Comparison of ENCODE assay signal across 23 cellular contexts in genomic region chr4:123954220-123954619, GRCh38.
"Had no signal": no experiment of that assay in that cellular context is flagged by ENCODE, and none has a peak within 500 bp of the region (broad histone marks: within the 10 kb centered on the region; RNA-seq: fewer than 3 reads in every experiment).

No MANE protein-coding gene starts in this region.

- H3K4me2 ChIP-seq: SK-N-SH had no signal

- H3K4me3 Mint-ChIP-seq: activated CD4-positive, alpha-beta memory T cell treated with anti-CD3 and anti-CD28 coated beads, Interleukin-2, amount 10 ng/mL, durations not matched to agents 7 days and 5 days; activated CD4-positive, alpha-beta T cell treated with anti-CD3 and anti-CD28 coated beads for 36 hours; activated naive CD8-positive, alpha-beta T cell treated with anti-CD3 and anti-CD28 coated beads, Interleukin-2, amount 10 ng/mL, durations not matched to agents 7 days and 5 days; IgD-negative memory B cell had no signal

- H3K9me3 Mint-ChIP-seq: activated naive CD8-positive, alpha-beta T cell treated with anti-CD3 and anti-CD28 coated beads, Interleukin-2, amount 10 ng/mL, durations not matched to agents 7 days and 5 days had no signal

- H3K4me1 ChIP-seq: adrenal gland had no signal

- H3K27me3 ChIP-seq: adrenal gland had no signal

- H3K4me3 ChIP-seq: adrenal gland had no signal

- H3K9me3 ChIP-seq: adrenal gland, SK-N-SH had no signal

- H3K9ac ChIP-seq: SK-N-SH had no signal

- DNase-seq: activated CD4-positive, alpha-beta memory T cell treated with anti-CD3 and anti-CD28 coated beads, Interleukin-2, amount 10 ng/mL, durations not matched to agents 7 days and 5 days; activated CD4-positive, alpha-beta T cell treated with anti-CD3 and anti-CD28 coated beads for 36 hours; activated CD4-positive, alpha-beta T cell treated with anti-CD3 and anti-CD28 coated beads, Interleukin-2, amount 50 U/mL, for 1 hour; activated naive CD4-positive, alpha-beta T cell treated with anti-CD3 and anti-CD28 coated beads, Interleukin-2, amount 50 U/mL, for 16 hours; activated naive CD8-positive, alpha-beta T cell treated with anti-CD3 and anti-CD28 coated beads, Interleukin-2, amount 10 ng/mL, durations not matched to agents 7 days and 5 days; adrenal gland; anterior cingulate cortex; caudate nucleus; KG1; MV-4-11; NCI-H1092 treated with DMSO at 0.1 percent for 48 hours; NCI-H1436 treated with DMSO at 0.1 percent for 48 hours; NCI-H187 treated with DMSO at 0.1 percent for 48 hours; NCI-H2081 treated with DMSO at 0.1 percent for 48 hours; NCI-H2227 treated with DMSO at 0.1 percent for 48 hours; NCI-H526 treated with DMSO at 0.1 percent for 48 hours; NCI-H82; RPMI8226; SK-N-SH; T-helper 1 cell; WERI-Rb-1 had no signal

- H3K27ac Mint-ChIP-seq: activated CD4-positive, alpha-beta memory T cell treated with anti-CD3 and anti-CD28 coated beads, Interleukin-2, amount 10 ng/mL, durations not matched to agents 7 days and 5 days; activated CD4-positive, alpha-beta T cell treated with anti-CD3 and anti-CD28 coated beads for 36 hours; activated naive CD8-positive, alpha-beta T cell treated with anti-CD3 and anti-CD28 coated beads, Interleukin-2, amount 10 ng/mL, durations not matched to agents 7 days and 5 days; IgD-negative memory B cell had no signal

- H3K36me3 Mint-ChIP-seq: activated naive CD8-positive, alpha-beta T cell treated with anti-CD3 and anti-CD28 coated beads, Interleukin-2, amount 10 ng/mL, durations not matched to agents 7 days and 5 days; IgD-negative memory B cell had no signal

- H3K36me3 ChIP-seq: adrenal gland, WERI-Rb-1 had no signal

- H3K27ac ChIP-seq: adrenal gland, WERI-Rb-1 had no signal

- H3K27me3 Mint-ChIP-seq: activated CD4-positive, alpha-beta memory T cell treated with anti-CD3 and anti-CD28 coated beads, Interleukin-2, amount 10 ng/mL, durations not matched to agents 7 days and 5 days; activated naive CD8-positive, alpha-beta T cell treated with anti-CD3 and anti-CD28 coated beads, Interleukin-2, amount 10 ng/mL, durations not matched to agents 7 days and 5 days; IgD-negative memory B cell had no signal

- ATAC-seq: activated CD4-positive, alpha-beta T cell treated with anti-CD3 and anti-CD28 coated beads for 36 hours; Right ventricle myocardium inferior had no signal

- H3K4me1 Mint-ChIP-seq: activated CD4-positive, alpha-beta memory T cell treated with anti-CD3 and anti-CD28 coated beads, Interleukin-2, amount 10 ng/mL, durations not matched to agents 7 days and 5 days; activated CD4-positive, alpha-beta T cell treated with anti-CD3 and anti-CD28 coated beads for 36 hours; activated naive CD8-positive, alpha-beta T cell treated with anti-CD3 and anti-CD28 coated beads, Interleukin-2, amount 10 ng/mL, durations not matched to agents 7 days and 5 days; IgD-negative memory B cell had no signal

- H3K9me2 ChIP-seq: SK-N-SH had no signal
